In the genomic region with DNA sequence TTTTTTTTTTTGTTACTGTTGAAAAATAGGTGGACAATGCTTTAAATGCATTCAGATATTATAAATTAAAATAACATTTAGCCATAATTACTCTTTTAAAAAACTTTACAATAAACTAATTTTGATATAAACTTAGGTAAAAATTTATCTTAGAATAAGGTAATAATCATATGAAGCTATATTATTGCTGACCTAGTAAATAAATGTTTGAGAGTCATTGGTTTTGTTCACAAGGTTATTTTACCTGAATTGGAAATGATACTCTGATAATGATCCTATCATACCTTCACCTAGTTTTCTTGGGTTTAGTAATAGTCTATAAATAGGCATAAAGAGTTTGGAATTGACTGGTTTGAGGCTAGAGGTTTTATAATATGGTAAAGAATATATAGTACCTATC, we compare ENCODE assay signal across 31 cellular contexts.
"Had no signal": no experiment of that assay in that cellular context is flagged by ENCODE, and none has a peak within 500 bp of the region (broad histone marks: within the 10 kb centered on the region; RNA-seq: fewer than 3 reads in every experiment).

No MANE protein-coding gene starts in this region.

- H3K9me3 ChIP-seq: ascending aorta had no signal

- ATAC-seq: activated CD4-positive, alpha-beta T cell treated with anti-CD3 and anti-CD28 coated beads for 36 hours; activated CD4-positive, CD25-positive, alpha-beta regulatory T cell treated with anti-CD3 and anti-CD28 coated beads, Interleukin-2, amount 50 U/mL, for 24 hours; activated CD8-positive, alpha-beta memory T cell treated with anti-CD3 and anti-CD28 coated beads, Interleukin-2, amount 10 ng/mL, durations not matched to agents 7 days and 5 days; activated CD8-positive, alpha-beta T cell treated with anti-CD3 and anti-CD28 coated beads, Interleukin-2, amount 10 ng/mL, durations not matched to agents 7 days and 5 days; activated naive CD8-positive, alpha-beta T cell treated with anti-CD3 and anti-CD28 coated beads, Interleukin-2, amount 50 U/mL, for 24 hours; T-cell; T-helper 17 cell; WTC11 had no signal

- H3K27ac ChIP-seq: ascending aorta, cardiac muscle cell, WERI-Rb-1 had no signal

- H3K36me3 ChIP-seq: ascending aorta, cardiac muscle cell, WERI-Rb-1 had no signal

- FAIRE-seq: bronchial epithelial cell, TTC549 had no signal

- H3K4me1 ChIP-seq: ascending aorta had no signal

- H3K4me3 ChIP-seq: ascending aorta, cardiac muscle cell had no signal

- DNase-seq: activated CD4-positive, alpha-beta memory T cell treated with anti-CD3 and anti-CD28 coated beads, Interleukin-2, amount 10 ng/mL, durations not matched to agents 7 days and 5 days; activated CD4-positive, alpha-beta T cell treated with anti-CD3 and anti-CD28 coated beads for 1 hour; activated CD4-positive, alpha-beta T cell treated with anti-CD3 and anti-CD28 coated beads for 36 hours; activated CD4-positive, alpha-beta T cell treated with anti-CD3 and anti-CD28 coated beads for 48 hours; activated CD4-positive, alpha-beta T cell treated with anti-CD3 and anti-CD28 coated beads, Interleukin-2, amount 10 ng/mL, durations not matched to agents 7 days and 5 days; activated CD4-positive, alpha-beta T cell treated with anti-CD3 and anti-CD28 coated beads, Interleukin-2, amount 50 U/mL, for 48 hours; activated CD4-positive, CD25-positive, alpha-beta regulatory T cell; activated CD8-positive, alpha-beta memory T cell treated with anti-CD3 and anti-CD28 coated beads for 24 hours; activated CD8-positive, alpha-beta memory T cell treated with anti-CD3 and anti-CD28 coated beads, Interleukin-2, amount 10 ng/mL, durations not matched to agents 7 days and 5 days; activated CD8-positive, alpha-beta memory T cell treated with anti-CD3 and anti-CD28 coated beads, Interleukin-2, amount 50 U/mL, for 48 hours; activated CD8-positive, alpha-beta T cell treated with anti-CD3 and anti-CD28 coated beads, Interleukin-2, amount 10 ng/mL, durations not matched to agents 7 days and 5 days; activated effector memory CD4-positive, alpha-beta T cell treated with Interleukin-2 at 50 U/mL for 16 hours; activated gamma-delta T cell; activated naive CD4-positive, alpha-beta T cell treated with anti-CD3 and anti-CD28 coated beads, Interleukin-2, amount 10 ng/mL, durations not matched to agents 7 days and 5 days; activated naive CD4-positive, alpha-beta T cell treated with Interleukin-2 at 50 U/mL for 16 hours; activated naive CD8-positive, alpha-beta T cell treated with anti-CD3 and anti-CD28 coated beads, Interleukin-2, amount 10 ng/mL, durations not matched to agents 7 days and 5 days; activated naive CD8-positive, alpha-beta T cell treated with anti-CD3 and anti-CD28 coated beads, Interleukin-2, amount 50 U/mL, for 24 hours; activated T-cell treated with anti-CD3 and anti-CD28 coated beads, Interleukin-2, amount 50 U/mL, for 24 hours; activated T-cell treated with anti-CD3 and anti-CD28 coated beads, Interleukin-2, amount 50 U/mL, for 48 hours; amygdala; anterior cingulate cortex; caudate nucleus; T-cell; T-helper 17 cell; WERI-Rb-1 had no signal

- H3K27me3 ChIP-seq: ascending aorta, cardiac muscle cell had no signal
